8 cellular contexts compared by ENCODE assay signal in the genomic region with DNA sequence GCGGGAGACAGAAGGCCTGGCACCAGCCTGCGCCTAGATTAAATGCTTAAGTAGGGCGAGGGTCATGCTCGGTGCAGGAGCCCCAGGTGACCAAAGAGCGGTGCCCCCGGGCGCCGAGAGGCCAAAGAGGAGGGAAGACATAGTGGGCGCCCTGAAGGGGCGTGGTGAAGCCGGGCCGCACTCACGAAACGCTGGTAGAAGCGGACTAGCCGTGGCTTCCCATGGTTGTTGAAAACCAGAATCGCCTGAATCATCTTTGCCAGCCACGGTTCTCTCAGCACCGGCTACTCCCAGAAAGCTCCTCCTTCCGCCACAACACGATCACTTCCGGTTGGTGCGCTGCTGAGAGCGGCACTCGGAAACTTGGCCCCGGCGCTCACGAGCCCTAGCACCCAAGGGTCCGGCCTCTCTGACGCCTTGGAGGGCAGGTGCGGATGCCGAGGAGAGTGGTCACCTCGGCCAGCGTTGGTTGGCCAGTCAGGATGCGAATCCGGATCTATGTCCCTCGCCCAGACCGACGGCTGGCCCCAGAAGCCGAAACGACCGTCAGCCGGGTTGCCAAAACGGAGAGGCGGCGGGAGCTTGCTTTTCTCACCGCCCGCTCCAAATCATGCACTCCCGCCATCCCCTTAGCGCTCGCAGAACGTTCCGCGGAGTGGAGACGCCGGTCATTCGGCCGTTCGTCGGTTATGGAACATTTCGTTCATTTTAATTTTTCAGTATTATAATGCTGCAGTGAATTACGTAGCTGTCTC. TPM values are rescaled to one million over a fixed set of nuclear protein-coding genes. Genes with fewer than 3 reads are reported as not detected.
DNase-seq lines count a peak whose midpoint lies in the region; ATAC-seq and TF ChIP-seq lines count a peak whose summit lies in the region.

AP3S2 (minus strand) TSS at position 299 of the 755 bp plus-strand sequence; CDS start at position 254, 45 bp downstream.

- peak within 1 kb of the TSS; percentile 96 for H3K9ac ChIP-seq in HUES6 (ENCODE audit: low read length)
- peak within 1 kb of the TSS; percentile 90 to 96 for H3K9ac ChIP-seq in mucosa of rectum (ENCODE audit: low read depth in 1 of 2, low read length in 2 of 2)

- no peak for TF ChIP-seq CTCF in epithelial cell of proximal tubule (conservative IDR thresholded peaks at IDR 0.05; ENCODE audit: low read depth, low read length)

- H3K36me3 ChIP-seq in HUES6 (ENCODE audit: control insufficient read depth, insufficient read depth, low read length) (peaks cover 3% of the 10 kb centered on the region), mucosa of rectum (ENCODE audit: control insufficient read depth in 2 of 2, insufficient read depth in 2 of 2, low read length in 2 of 2) (peaks cover 0 to under 1% of the 10 kb centered on the region in 2 donors)

- no peaks in the 10 kb centered on the region for H3K9me3 ChIP-seq in HUES6 (ENCODE audit: control insufficient read depth, insufficient read depth, low read depth, low read length)
- H3K9me3 ChIP-seq in mucosa of rectum (ENCODE audit: control insufficient read depth in 2 of 2, low read length in 2 of 2), result no peaks in the 10 kb centered on the region

- DNase-seq in D341Med (ENCODE audit: low spot score), result peak; percentile 90
- DNase-seq in OCI-M1 (lab: John Stamatoyannopoulos, UW), result peak; percentile 96
- DNase-seq in activated T-cell treated with anti-CD3 and anti-CD28 coated beads for 4 hours, result peak; percentile 83
- DNase-seq in epithelial cell of proximal tubule (ENCODE audit: low read depth), result peak; percentile 60
- DNase-seq in stimulated activated CD8-positive, alpha-beta memory T cell treated with anti-CD3 and anti-CD28 coated beads, Interleukin-4, amount 100 ng/mL, for 48 hours, result peak; percentile 94

- peak; percentile 91 for ATAC-seq in GM21423 (IDR thresholded peaks at IDR 0.05; ENCODE audit: unreplicated experiment)

- 0 out of 2 replicates have a peak, but pooled peaks cover 4% of the 10 kb centered on the region for H3K4me1 ChIP-seq in HUES6 (ENCODE audit: control insufficient read depth, insufficient read depth, low read length)
- peaks cover 3 to 18% of the 10 kb centered on the region in 2 donors for H3K4me1 ChIP-seq in mucosa of rectum (ENCODE audit: control insufficient read depth in 2 of 2, insufficient read depth in 2 of 2, low read length in 2 of 2)

- H3K4me3 ChIP-seq in HUES6 (ENCODE audit: low read depth, low read length) (peak within 1 kb of the TSS; percentile 96), epithelial cell of proximal tubule (ENCODE audit: low read depth, low read length) (peak within 1 kb of the TSS; percentile 70), mucosa of rectum (ENCODE audit: low read length in 2 of 2) (peak within 1 kb of the TSS; percentile 91 to 95)

- no peaks in the 10 kb centered on the region for H3K27me3 ChIP-seq in HUES6 (ENCODE audit: control insufficient read depth, insufficient read depth, low read length)
- no peaks in the 10 kb centered on the region for H3K27me3 ChIP-seq in mucosa of rectum (ENCODE audit: control insufficient read depth in 2 of 2, insufficient read depth in 2 of 2, low read length in 2 of 2)

- peak within 1 kb of the TSS; percentile 66; the same call in 1 of the 2 replicates for H3K27ac ChIP-seq in HUES6 (ENCODE audit: low read depth, low read length)
- peak within 1 kb of the TSS; percentile 90 to 94 for H3K27ac ChIP-seq in mucosa of rectum (ENCODE audit: low read depth in 2 of 2, low read length in 2 of 2)

RNA-seq across cellular contexts. Expression of gene AP3S2, which starts in this region (rescaled TPM):
- total RNA-seq in epithelial cell of proximal tubule, result 22.7 and 30.5 TPM in 2 replicates

Comparison
In these comparisons a context has a peak if more than half of its experiments do, and no peak if none do; other contexts are left out.
1. Peak in every context shown above with its lines: DNase-seq, ATAC-seq, H3K4me3 ChIP-seq and H3K27ac ChIP-seq.